2 cellular contexts compared by ENCODE assay signal in the genomic region with DNA sequence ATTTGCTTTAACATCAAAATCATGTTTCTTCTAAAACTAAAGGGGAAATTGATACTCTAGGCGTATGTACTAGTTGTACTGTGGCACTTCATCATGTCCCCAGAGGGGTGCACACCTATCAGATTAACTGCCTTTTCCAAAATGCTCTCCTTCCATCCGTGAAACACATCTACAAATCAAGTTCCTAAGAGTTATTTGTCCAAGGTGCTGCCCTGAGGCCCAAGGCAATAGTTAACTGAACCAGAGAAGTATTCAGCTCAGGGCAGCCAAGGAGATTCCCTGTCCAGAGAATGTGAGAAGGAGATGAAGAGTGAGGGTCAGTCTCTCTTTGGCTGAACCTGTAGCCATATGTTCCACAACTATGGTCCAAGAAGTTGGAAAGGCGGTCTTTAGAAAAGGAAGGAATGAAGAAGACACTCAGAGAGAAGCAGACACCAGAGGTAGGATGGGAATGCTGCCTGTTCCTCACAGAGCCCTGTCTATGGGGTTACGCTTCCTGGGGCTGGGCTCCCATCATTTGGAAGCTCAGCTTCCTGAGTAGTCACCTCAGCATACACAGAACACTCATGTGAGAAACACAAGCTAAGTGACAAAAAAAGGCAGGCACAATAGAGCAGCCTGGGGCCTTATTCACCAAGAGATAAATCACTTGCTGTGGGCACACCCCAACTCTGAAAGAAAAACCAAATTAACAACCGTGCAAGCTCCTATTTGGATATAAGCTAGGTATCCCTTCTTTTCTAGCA.
TF ChIP-seq lines count a peak whose summit lies in the region.

No MANE protein-coding gene starts in this region.

TF ChIP-seq in liver, 16 proteins besides CTCF, POLR2A, EP300 and RAD21:
- TF ChIP-seq, protein P1, sequence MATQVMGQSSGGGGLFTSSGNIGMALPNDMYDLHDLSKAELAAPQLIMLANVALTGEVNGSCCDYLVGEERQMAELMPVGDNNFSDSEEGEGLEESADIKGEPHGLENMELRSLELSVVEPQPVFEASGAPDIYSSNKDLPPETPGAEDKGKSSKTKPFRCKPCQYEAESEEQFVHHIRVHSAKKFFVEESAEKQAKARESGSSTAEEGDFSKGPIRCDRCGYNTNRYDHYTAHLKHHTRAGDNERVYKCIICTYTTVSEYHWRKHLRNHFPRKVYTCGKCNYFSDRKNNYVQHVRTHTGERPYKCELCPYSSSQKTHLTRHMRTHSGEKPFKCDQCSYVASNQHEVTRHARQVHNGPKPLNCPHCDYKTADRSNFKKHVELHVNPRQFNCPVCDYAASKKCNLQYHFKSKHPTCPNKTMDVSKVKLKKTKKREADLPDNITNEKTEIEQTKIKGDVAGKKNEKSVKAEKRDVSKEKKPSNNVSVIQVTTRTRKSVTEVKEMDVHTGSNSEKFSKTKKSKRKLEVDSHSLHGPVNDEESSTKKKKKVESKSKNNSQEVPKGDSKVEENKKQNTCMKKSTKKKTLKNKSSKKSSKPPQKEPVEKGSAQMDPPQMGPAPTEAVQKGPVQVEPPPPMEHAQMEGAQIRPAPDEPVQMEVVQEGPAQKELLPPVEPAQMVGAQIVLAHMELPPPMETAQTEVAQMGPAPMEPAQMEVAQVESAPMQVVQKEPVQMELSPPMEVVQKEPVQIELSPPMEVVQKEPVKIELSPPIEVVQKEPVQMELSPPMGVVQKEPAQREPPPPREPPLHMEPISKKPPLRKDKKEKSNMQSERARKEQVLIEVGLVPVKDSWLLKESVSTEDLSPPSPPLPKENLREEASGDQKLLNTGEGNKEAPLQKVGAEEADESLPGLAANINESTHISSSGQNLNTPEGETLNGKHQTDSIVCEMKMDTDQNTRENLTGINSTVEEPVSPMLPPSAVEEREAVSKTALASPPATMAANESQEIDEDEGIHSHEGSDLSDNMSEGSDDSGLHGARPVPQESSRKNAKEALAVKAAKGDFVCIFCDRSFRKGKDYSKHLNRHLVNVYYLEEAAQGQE (IDR thresholded peaks at IDR 0.05) = no peak
- no peak for TF ChIP-seq FOXA1 (IDR thresholded peaks at IDR 0.05)
- no peak for TF ChIP-seq NR2F2 (IDR thresholded peaks at IDR 0.05)
- no peak for TF ChIP-seq JUND (IDR thresholded peaks at IDR 0.05)
- TF ChIP-seq, protein P2, sequence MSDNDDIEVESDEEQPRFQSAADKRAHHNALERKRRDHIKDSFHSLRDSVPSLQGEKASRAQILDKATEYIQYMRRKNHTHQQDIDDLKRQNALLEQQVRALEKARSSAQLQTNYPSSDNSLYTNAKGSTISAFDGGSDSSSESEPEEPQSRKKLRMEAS (IDR thresholded peaks at IDR 0.05) = no peak
- TF ChIP-seq FOXA2 (IDR thresholded peaks at IDR 0.05) = no peak
- TF ChIP-seq GABPA (IDR thresholded peaks at IDR 0.05 in 1 of 2, conservative IDR thresholded peaks at IDR 0.05 in 1 of 2) = no peak
- TF ChIP-seq, protein P3, sequence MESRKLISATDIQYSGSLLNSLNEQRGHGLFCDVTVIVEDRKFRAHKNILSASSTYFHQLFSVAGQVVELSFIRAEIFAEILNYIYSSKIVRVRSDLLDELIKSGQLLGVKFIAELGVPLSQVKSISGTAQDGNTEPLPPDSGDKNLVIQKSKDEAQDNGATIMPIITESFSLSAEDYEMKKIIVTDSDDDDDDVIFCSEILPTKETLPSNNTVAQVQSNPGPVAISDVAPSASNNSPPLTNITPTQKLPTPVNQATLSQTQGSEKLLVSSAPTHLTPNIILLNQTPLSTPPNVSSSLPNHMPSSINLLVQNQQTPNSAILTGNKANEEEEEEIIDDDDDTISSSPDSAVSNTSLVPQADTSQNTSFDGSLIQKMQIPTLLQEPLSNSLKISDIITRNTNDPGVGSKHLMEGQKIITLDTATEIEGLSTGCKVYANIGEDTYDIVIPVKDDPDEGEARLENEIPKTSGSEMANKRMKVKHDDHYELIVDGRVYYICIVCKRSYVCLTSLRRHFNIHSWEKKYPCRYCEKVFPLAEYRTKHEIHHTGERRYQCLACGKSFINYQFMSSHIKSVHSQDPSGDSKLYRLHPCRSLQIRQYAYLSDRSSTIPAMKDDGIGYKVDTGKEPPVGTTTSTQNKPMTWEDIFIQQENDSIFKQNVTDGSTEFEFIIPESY (IDR thresholded peaks at IDR 0.05) = no peak
- TF ChIP-seq TAF1 (conservative IDR thresholded peaks at IDR 0.05) = no peak
- no peak for TF ChIP-seq RXRA (IDR thresholded peaks at IDR 0.05)
- TF ChIP-seq SP1 (IDR thresholded peaks at IDR 0.05) = no peak
- no peak for TF ChIP-seq HNF4G (IDR thresholded peaks at IDR 0.05)
- TF ChIP-seq, protein P4, sequence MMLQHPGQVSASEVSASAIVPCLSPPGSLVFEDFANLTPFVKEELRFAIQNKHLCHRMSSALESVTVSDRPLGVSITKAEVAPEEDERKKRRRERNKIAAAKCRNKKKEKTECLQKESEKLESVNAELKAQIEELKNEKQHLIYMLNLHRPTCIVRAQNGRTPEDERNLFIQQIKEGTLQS (IDR thresholded peaks at IDR 0.05) = no peak

TF ChIP-seq in HepG2, 621 proteins besides CTCF, POLR2A, EP300 and RAD21 (continued from another document):
- TF ChIP-seq, protein P5, sequence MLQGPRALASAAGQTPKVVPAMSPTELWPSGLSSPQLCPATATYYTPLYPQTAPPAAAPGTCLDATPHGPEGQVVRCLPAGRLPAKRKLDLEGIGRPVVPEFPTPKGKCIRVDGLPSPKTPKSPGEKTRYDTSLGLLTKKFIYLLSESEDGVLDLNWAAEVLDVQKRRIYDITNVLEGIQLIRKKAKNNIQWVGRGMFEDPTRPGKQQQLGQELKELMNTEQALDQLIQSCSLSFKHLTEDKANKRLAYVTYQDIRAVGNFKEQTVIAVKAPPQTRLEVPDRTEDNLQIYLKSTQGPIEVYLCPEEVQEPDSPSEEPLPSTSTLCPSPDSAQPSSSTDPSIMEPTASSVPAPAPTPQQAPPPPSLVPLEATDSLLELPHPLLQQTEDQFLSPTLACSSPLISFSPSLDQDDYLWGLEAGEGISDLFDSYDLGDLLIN (CRISPR knock-in tag; IDR thresholded peaks at IDR 0.05; ENCODE audit: borderline replicate concordance) = no peak
- TF ChIP-seq POGZ (CRISPR knock-in tag; IDR thresholded peaks at IDR 0.05) (no peak), ZNF724P (CRISPR knock-in tag; IDR thresholded peaks at IDR 0.05; ENCODE audit: borderline replicate concordance) (no peak), TP53 (CRISPR knock-in tag; conservative IDR thresholded peaks at IDR 0.05) (no peak), ATF7 (IDR thresholded peaks at IDR 0.05) (no peak), ATF7 (CRISPR knock-in tag; IDR thresholded peaks at IDR 0.05) (no peak), ZNF224 (CRISPR knock-in tag; IDR thresholded peaks at IDR 0.05) (no peak), ZNF781 (CRISPR knock-in tag; IDR thresholded peaks at IDR 0.05; ENCODE audit: borderline replicate concordance, not compliant biosample characterization) (no peak), MAFK (conservative IDR thresholded peaks at IDR 0.05 in 1 of 2, IDR thresholded peaks at IDR 0.05 in 1 of 2; ENCODE audit: low read length in 2 of 2) (no peak), ZNF775 (CRISPR knock-in tag; IDR thresholded peaks at IDR 0.05; ENCODE audit: borderline replicate concordance) (no peak), EEA1 (CRISPR knock-in tag; IDR thresholded peaks at IDR 0.05; ENCODE audit: borderline replicate concordance) (no peak), MTA3 (CRISPR knock-in tag; IDR thresholded peaks at IDR 0.05) (no peak), HOXD1 (CRISPR knock-in tag; IDR thresholded peaks at IDR 0.05) (no peak), NFKB2 (CRISPR knock-in tag; IDR thresholded peaks at IDR 0.05; ENCODE audit: borderline replicate concordance) (no peak), ZNF333 (CRISPR knock-in tag; IDR thresholded peaks at IDR 0.05; ENCODE audit: borderline replicate concordance) (no peak)
- TF ChIP-seq, protein P6, sequence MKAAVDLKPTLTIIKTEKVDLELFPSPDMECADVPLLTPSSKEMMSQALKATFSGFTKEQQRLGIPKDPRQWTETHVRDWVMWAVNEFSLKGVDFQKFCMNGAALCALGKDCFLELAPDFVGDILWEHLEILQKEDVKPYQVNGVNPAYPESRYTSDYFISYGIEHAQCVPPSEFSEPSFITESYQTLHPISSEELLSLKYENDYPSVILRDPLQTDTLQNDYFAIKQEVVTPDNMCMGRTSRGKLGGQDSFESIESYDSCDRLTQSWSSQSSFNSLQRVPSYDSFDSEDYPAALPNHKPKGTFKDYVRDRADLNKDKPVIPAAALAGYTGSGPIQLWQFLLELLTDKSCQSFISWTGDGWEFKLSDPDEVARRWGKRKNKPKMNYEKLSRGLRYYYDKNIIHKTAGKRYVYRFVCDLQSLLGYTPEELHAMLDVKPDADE (CRISPR knock-in tag; IDR thresholded peaks at IDR 0.05) = no peak
- TF ChIP-seq, protein P7, sequence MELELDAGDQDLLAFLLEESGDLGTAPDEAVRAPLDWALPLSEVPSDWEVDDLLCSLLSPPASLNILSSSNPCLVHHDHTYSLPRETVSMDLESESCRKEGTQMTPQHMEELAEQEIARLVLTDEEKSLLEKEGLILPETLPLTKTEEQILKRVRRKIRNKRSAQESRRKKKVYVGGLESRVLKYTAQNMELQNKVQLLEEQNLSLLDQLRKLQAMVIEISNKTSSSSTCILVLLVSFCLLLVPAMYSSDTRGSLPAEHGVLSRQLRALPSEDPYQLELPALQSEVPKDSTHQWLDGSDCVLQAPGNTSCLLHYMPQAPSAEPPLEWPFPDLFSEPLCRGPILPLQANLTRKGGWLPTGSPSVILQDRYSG (CRISPR knock-in tag; IDR thresholded peaks at IDR 0.05) = no peak
